Comparison of ENCODE assay signal across 1 cellular context in genomic region chr12:123388218-123388947, GRCh38.
TF ChIP-seq lines count a peak whose summit lies in the region.

No MANE protein-coding gene starts in this region.

TF ChIP-seq in K562, 482 proteins besides CTCF, POLR2A, EP300 and RAD21 (continued from another document and continues in another):
- TF ChIP-seq GATA2 (CRISPR knock-in tag; IDR thresholded peaks at IDR 0.05) (peak; percentile 90), FOXP1 (CRISPR knock-in tag; IDR thresholded peaks at IDR 0.05) (0 out of 2 replicates have a peak, but pooled peaks have one; percentile 24), CEBPG (CRISPR knock-in tag; IDR thresholded peaks at IDR 0.05) (no peak), CEBPG (tag; conservative IDR thresholded peaks at IDR 0.05 in 1 of 2, IDR thresholded peaks at IDR 0.05 in 1 of 2) (no peak), HDAC6 (IDR thresholded peaks at IDR 0.05; ENCODE audit: low read depth, low read length) (no peak), SMC3 (conservative IDR thresholded peaks at IDR 0.05; ENCODE audit: insufficient read depth, low read depth, low read length) (0 out of 2 replicates have a peak, but pooled peaks have one; percentile 13), ZNF224 (CRISPR knock-in tag; IDR thresholded peaks at IDR 0.05) (no peak), MYC (IDR thresholded peaks at IDR 0.05; ENCODE audit: low read depth, low read length) (peak; percentile 28), MYC (CRISPR knock-in tag; IDR thresholded peaks at IDR 0.05; ENCODE audit: borderline replicate concordance, low read depth) (no peak), NR1H2 (CRISPR knock-in tag; IDR thresholded peaks at IDR 0.05) (no peak), FOXJ2 (tag; IDR thresholded peaks at IDR 0.05) (no peak), PHB2 (IDR thresholded peaks at IDR 0.05; ENCODE audit: low read depth) (0 out of 2 replicates have a peak, but pooled peaks have one; percentile 71), CHD4 (IDR thresholded peaks at IDR 0.05; ENCODE audit: insufficient read depth, insufficient replicate concordance, low read depth, low read length, poor library complexity, severe bottlenecking) (no peak), PREB (CRISPR knock-in tag; IDR thresholded peaks at IDR 0.05) (peak; percentile 47; the same call in 1 of the 2 replicates), PRPF4 (IDR thresholded peaks at IDR 0.05; ENCODE audit: insufficient read depth, low read depth, low read length, poor library complexity, severe bottlenecking) (no peak), TFAP4 (CRISPR knock-in tag; IDR thresholded peaks at IDR 0.05; ENCODE audit: borderline replicate concordance) (peak; percentile 66), ZNF23 (CRISPR knock-in tag; IDR thresholded peaks at IDR 0.05) (no peak), CCAR2 (IDR thresholded peaks at IDR 0.05; ENCODE audit: low read depth, low read length) (no peak), CREB1 (IDR thresholded peaks at IDR 0.05) (no peak; the same call in 1 of the 2 replicates), CREB1 (CRISPR knock-in tag; IDR thresholded peaks at IDR 0.05) (peak; percentile 45; the same call in 1 of the 2 replicates), TRIM25 (IDR thresholded peaks at IDR 0.05; ENCODE audit: borderline replicate concordance) (no peak), RB1 (IDR thresholded peaks at IDR 0.05; ENCODE audit: low read depth) (peak; percentile 45; the same call in 1 of the 2 replicates), ZBTB7A (IDR thresholded peaks at IDR 0.05; ENCODE audit: borderline replicate concordance, control insufficient read depth, low read depth, low read length) (peak; percentile 82; the same call in 1 of the 2 replicates), ZNF76 (CRISPR knock-in tag; IDR thresholded peaks at IDR 0.05; ENCODE audit: borderline replicate concordance) (no peak), ZNF785 (CRISPR knock-in tag; IDR thresholded peaks at IDR 0.05) (no peak), TSC22D4 (tag; IDR thresholded peaks at IDR 0.05) (no peak), HOXB6 (CRISPR knock-in tag; IDR thresholded peaks at IDR 0.05; ENCODE audit: borderline replicate concordance) (no peak), STAT5A (IDR thresholded peaks at IDR 0.05; ENCODE audit: borderline replicate concordance, low read length) (peak; percentile 97), ZNF77 (CRISPR knock-in tag; IDR thresholded peaks at IDR 0.05) (no peak), DNMT1 (IDR thresholded peaks at IDR 0.05) (no peak), SMAD1 (IDR thresholded peaks at IDR 0.05; ENCODE audit: low read depth, low read length, partially characterized antibody) (no peak), NFE2 (IDR thresholded peaks at IDR 0.05; ENCODE audit: low read depth) (no peak), GTF2F1 (IDR thresholded peaks at IDR 0.05; ENCODE audit: low read depth, low read length) (no peak), ZBTB33 (CRISPR knock-in tag; IDR thresholded peaks at IDR 0.05) (peak; percentile 38; the same call in 1 of the 2 replicates), OTX1 (CRISPR knock-in tag; IDR thresholded peaks at IDR 0.05) (no peak), SNRNP70 (optimal IDR thresholded peaks at IDR 0.05; ENCODE audit: low read depth, low read length) (no peak), ZNF263 (CRISPR knock-in tag; IDR thresholded peaks at IDR 0.05; ENCODE audit: borderline replicate concordance) (no peak), HCFC1 (IDR thresholded peaks at IDR 0.05; ENCODE audit: low read depth, low read length) (no peak), NCOA1 (IDR thresholded peaks at IDR 0.05; ENCODE audit: low read depth) (peak; percentile 78; the same call in 1 of the 2 replicates), ZNF197 (CRISPR knock-in tag; IDR thresholded peaks at IDR 0.05; ENCODE audit: low read depth) (peak; percentile 72), WHSC1 (IDR thresholded peaks at IDR 0.05; ENCODE audit: low read length) (no peak), KDM2B (CRISPR knock-in tag; IDR thresholded peaks at IDR 0.05) (no peak), MYNN (IDR thresholded peaks at IDR 0.05) (peak; percentile 79; the same call in 1 of the 2 replicates), MYNN (CRISPR knock-in tag; IDR thresholded peaks at IDR 0.05) (no peak), COPS2 (conservative IDR thresholded peaks at IDR 0.05) (no peak), ZNF280A (IDR thresholded peaks at IDR 0.05; ENCODE audit: low read depth, partially characterized antibody) (no peak), ZNF253 (CRISPR knock-in tag; conservative IDR thresholded peaks at IDR 0.05) (no peak), MCM3 (IDR thresholded peaks at IDR 0.05) (no peak), ERF (CRISPR knock-in tag; IDR thresholded peaks at IDR 0.05) (no peak), NFXL1 (CRISPR knock-in tag; IDR thresholded peaks at IDR 0.05) (no peak), NR3C1 (CRISPR knock-in tag; IDR thresholded peaks at IDR 0.05) (no peak), ZBTB17 (CRISPR knock-in tag; IDR thresholded peaks at IDR 0.05) (0 out of 2 replicates have a peak, but pooled peaks have one; percentile 14), ZBTB8A (IDR thresholded peaks at IDR 0.05; ENCODE audit: partially characterized antibody) (no peak), HDAC1 (IDR thresholded peaks at IDR 0.05) (peak in 1 of 2 experiments; percentile 42; a peak in 3 of 4 replicates), U2AF2 (optimal IDR thresholded peaks at IDR 0.05; ENCODE audit: low read depth, low read length) (no peak), ZNF311 (CRISPR knock-in tag; IDR thresholded peaks at IDR 0.05) (no peak), HDAC3 (IDR thresholded peaks at IDR 0.05; ENCODE audit: borderline replicate concordance, partially characterized antibody) (peak; percentile 88), ZEB2 (IDR thresholded peaks at IDR 0.05) (peak; percentile 96)
- TF ChIP-seq, protein P1, sequence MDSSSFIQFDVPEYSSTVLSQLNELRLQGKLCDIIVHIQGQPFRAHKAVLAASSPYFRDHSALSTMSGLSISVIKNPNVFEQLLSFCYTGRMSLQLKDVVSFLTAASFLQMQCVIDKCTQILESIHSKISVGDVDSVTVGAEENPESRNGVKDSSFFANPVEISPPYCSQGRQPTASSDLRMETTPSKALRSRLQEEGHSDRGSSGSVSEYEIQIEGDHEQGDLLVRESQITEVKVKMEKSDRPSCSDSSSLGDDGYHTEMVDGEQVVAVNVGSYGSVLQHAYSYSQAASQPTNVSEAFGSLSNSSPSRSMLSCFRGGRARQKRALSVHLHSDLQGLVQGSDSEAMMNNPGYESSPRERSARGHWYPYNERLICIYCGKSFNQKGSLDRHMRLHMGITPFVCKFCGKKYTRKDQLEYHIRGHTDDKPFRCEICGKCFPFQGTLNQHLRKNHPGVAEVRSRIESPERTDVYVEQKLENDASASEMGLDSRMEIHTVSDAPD (CRISPR knock-in tag; IDR thresholded peaks at IDR 0.05) = no peak
- TF ChIP-seq, protein P2, sequence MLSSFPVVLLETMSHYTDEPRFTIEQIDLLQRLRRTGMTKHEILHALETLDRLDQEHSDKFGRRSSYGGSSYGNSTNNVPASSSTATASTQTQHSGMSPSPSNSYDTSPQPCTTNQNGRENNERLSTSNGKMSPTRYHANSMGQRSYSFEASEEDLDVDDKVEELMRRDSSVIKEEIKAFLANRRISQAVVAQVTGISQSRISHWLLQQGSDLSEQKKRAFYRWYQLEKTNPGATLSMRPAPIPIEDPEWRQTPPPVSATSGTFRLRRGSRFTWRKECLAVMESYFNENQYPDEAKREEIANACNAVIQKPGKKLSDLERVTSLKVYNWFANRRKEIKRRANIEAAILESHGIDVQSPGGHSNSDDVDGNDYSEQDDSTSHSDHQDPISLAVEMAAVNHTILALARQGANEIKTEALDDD (IDR thresholded peaks at IDR 0.05) = peak; percentile 66
- TF ChIP-seq, protein P3, sequence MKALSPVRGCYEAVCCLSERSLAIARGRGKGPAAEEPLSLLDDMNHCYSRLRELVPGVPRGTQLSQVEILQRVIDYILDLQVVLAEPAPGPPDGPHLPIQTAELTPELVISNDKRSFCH (CRISPR knock-in tag; IDR thresholded peaks at IDR 0.05) = no peak
- TF ChIP-seq, protein P3 (tag; IDR thresholded peaks at IDR 0.05) = no peak
- TF ChIP-seq, protein P4, sequence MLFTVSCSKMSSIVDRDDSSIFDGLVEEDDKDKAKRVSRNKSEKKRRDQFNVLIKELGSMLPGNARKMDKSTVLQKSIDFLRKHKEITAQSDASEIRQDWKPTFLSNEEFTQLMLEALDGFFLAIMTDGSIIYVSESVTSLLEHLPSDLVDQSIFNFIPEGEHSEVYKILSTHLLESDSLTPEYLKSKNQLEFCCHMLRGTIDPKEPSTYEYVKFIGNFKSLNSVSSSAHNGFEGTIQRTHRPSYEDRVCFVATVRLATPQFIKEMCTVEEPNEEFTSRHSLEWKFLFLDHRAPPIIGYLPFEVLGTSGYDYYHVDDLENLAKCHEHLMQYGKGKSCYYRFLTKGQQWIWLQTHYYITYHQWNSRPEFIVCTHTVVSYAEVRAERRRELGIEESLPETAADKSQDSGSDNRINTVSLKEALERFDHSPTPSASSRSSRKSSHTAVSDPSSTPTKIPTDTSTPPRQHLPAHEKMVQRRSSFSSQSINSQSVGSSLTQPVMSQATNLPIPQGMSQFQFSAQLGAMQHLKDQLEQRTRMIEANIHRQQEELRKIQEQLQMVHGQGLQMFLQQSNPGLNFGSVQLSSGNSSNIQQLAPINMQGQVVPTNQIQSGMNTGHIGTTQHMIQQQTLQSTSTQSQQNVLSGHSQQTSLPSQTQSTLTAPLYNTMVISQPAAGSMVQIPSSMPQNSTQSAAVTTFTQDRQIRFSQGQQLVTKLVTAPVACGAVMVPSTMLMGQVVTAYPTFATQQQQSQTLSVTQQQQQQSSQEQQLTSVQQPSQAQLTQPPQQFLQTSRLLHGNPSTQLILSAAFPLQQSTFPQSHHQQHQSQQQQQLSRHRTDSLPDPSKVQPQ (CRISPR knock-in tag; IDR thresholded peaks at IDR 0.05; ENCODE audit: borderline replicate concordance) = no peak
